ENCODE assay signal across 8 cellular contexts in genomic region chr9:120877276-120878034, GRCh38. TPM values are rescaled to one million over a fixed set of nuclear protein-coding genes. Genes with fewer than 3 reads are reported as not detected.
DNase-seq lines count a peak whose midpoint lies in the region; ATAC-seq and TF ChIP-seq lines count a peak whose summit lies in the region.

No MANE protein-coding gene starts in this region.

- peak overlapping the region; percentile 85 for H3K27ac ChIP-seq in neutrophil
- H3K27ac ChIP-seq in uterus: peak overlapping the region; percentile 89 to 100

- H3K9me3 ChIP-seq in neutrophil: no peaks in the 10 kb centered on the region
- no peaks in the 10 kb centered on the region for H3K9me3 ChIP-seq in uterus

- peak in 1 of 2 donors; percentile 25 for TF ChIP-seq POLR2A in uterus (IDR thresholded peaks at IDR 0.05)

- H3K4me1 ChIP-seq in neutrophil (ENCODE audit: control insufficient read depth in 1 of 2, insufficient read depth in 1 of 2, low read depth in 1 of 2, low read length in 1 of 2): peaks cover 17 to 20% of the 10 kb centered on the region in 2 experiments
- H3K4me1 ChIP-seq in uterus: no peaks in the 10 kb centered on the region

- peaks cover 8% of the 10 kb centered on the region for H3K36me3 ChIP-seq in neutrophil
- no peaks in the 10 kb centered on the region for H3K36me3 ChIP-seq in uterus

- ATAC-seq in GM21528 (IDR thresholded peaks at IDR 0.05; ENCODE audit: low FRiP score, unreplicated experiment): peak; percentile 47

- DNase-seq in DMS53 (lab: John Stamatoyannopoulos, UW): peak; percentile 90
- peak; percentile 65 for DNase-seq in Jurkat, Clone E6-1 (ENCODE audit: low read depth, low spot score)
- DNase-seq in RKO (ENCODE audit: low spot score): peak; percentile 81
- peak; percentile 61 for DNase-seq in activated naive CD4-positive, alpha-beta T cell treated with Interleukin-2 at 50 U/mL for 16 hours
- peak; percentile 67 for DNase-seq in globus pallidus (ENCODE audit: low spot score)
- peak; percentile 66 to 78 for DNase-seq in uterus

- H3K4me3 ChIP-seq in Jurkat, Clone E6-1 (ENCODE audit: low read length): peak overlapping the region; percentile 99
- peak overlapping the region; percentile 81 to 91 for H3K4me3 ChIP-seq in neutrophil (ENCODE audit: low read depth in 1 of 2, low read length in 1 of 2)
- H3K4me3 ChIP-seq in uterus: peak overlapping the region; percentile 72 to 98

- H3K27me3 ChIP-seq in neutrophil (no peaks in the 10 kb centered on the region), uterus (no peaks in the 10 kb centered on the region)

- TF ChIP-seq CTCF in neutrophil (IDR thresholded peaks at IDR 0.05): no peak
- peak in 3 of 4 experiments; percentile 10 to 34 (median 30) for TF ChIP-seq CTCF in uterus (IDR thresholded peaks at IDR 0.05)

- intact Hi-C loops in uterus (cut with DNase I; ENCODE audit: low total_unique reads): loop anchor here (5.0 kb wide), 1 partner anchor 60 kb away; no protein-coding TSS in a partner anchor

RNA-seq across cellular contexts. Expression of gene PHF19, which starts 0.5 kb away (rescaled TPM):
- 108 TPM for polyA plus RNA-seq in Jurkat, Clone E6-1 (2012; ENCODE audit: insufficient read depth, insufficient read length)
- total RNA-seq in uterus: 10 to 100 TPM; 12.6 to 76.3 (median 31.8) TPM

RNA-seq across cellular contexts. Expression of gene PSMD5, which starts 34.7 kb away (rescaled TPM):
- polyA plus RNA-seq in Jurkat, Clone E6-1 (2012; ENCODE audit: insufficient read depth, insufficient read length): 23.6 TPM
- total RNA-seq in uterus: 100 to 1,000 TPM in 1 of 4 donors, 10 to 100 TPM in 3; 20.9 to 181 (median 49.0) TPM

RNA-seq across cellular contexts. Expression of gene TRAF1, which starts 49.1 kb away (rescaled TPM):
- 3.0 TPM for polyA plus RNA-seq in Jurkat, Clone E6-1 (2012; ENCODE audit: insufficient read depth, insufficient read length)
- total RNA-seq in uterus: 1 to 10 TPM in 2 of 4 donors, under 1 TPM in 2; 0.51 to 8.7 (median 2.6) TPM

Comparison
In these comparisons a context has a peak if more than half of its experiments do, and no peak if none do; other contexts are left out.
1. Peak in every context shown above with its lines: DNase-seq, ATAC-seq, H3K4me3 ChIP-seq and H3K27ac ChIP-seq.